In the genomic region with DNA sequence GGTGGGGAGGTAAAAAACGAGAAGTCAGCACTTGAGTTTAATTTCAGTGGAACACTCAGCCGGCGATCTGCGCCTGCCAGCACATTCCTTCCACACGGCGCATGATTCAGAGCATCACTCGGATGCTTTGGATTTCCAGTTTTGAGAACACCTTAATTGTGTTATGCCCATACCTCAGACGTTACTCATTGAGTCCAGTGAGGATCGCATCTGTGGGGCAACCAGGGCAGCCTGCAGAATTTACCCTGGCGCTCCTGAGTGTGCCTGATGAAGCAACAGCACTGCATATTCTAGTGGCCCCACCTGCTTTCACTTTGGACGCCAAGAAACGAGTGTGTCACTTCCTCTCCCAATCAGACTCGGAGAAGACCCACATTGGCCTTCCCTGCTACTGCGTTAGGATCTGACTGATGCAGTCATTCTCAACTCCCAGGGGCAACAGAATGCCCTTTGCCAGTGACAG, we compare ENCODE assay signal across 10 cellular contexts. TPM values are rescaled to one million over a fixed set of nuclear protein-coding genes. Genes with fewer than 3 reads are reported as not detected.
DNase-seq lines count a peak whose midpoint lies in the region; ATAC-seq and TF ChIP-seq lines count a peak whose summit lies in the region.
"Had no signal": no experiment of that assay in that cellular context is flagged by ENCODE, and none has a peak within 500 bp of the region (broad histone marks: within the 10 kb centered on the region; RNA-seq: fewer than 3 reads in every experiment).

No MANE protein-coding gene starts in this region.

- POLR2A ChIA-PET in CD4-positive, alpha-beta T cell (lab: Charles Lee), result no interaction called here

- no peak for TF ChIP-seq CTCF in CD4-positive, alpha-beta T cell (IDR thresholded peaks at IDR 0.05)
- TF ChIP-seq CTCF in lung (IDR thresholded peaks at IDR 0.05; ENCODE audit: control extremely low read depth, extremely low read depth) (no peak), progenitor cell of endocrine pancreas (IDR thresholded peaks at IDR 0.05; ENCODE audit: unreplicated experiment) (no peak)

- H3K9me3 Mint-ChIP-seq in CD4-positive, alpha-beta T cell, result no peaks in the 10 kb centered on the region
- H3K9me3 Mint-ChIP-seq in activated T-helper 1 cell treated with anti-CD3 and anti-CD28 coated beads, Interleukin-12 subunit alpha, Interleukin-12 subunit beta, Interleukin-2, Interleukin-4 antibody, amounts not matched to agents 30 ng/mL and 10 ng/mL and 1 ng/mL, durations not matched to agents 14 hours and 24 hours and 36 hours, result no peaks in the 10 kb centered on the region
- no peaks in the 10 kb centered on the region for H3K9me3 Mint-ChIP-seq in progenitor cell of endocrine pancreas (ENCODE audit: low read depth)

- H3K27me3 Mint-ChIP-seq in CD4-positive, alpha-beta T cell, result no peaks in the 10 kb centered on the region
- no peaks in the 10 kb centered on the region for H3K27me3 Mint-ChIP-seq in activated T-helper 1 cell treated with anti-CD3 and anti-CD28 coated beads, Interleukin-12 subunit alpha, Interleukin-12 subunit beta, Interleukin-2, Interleukin-4 antibody, amounts not matched to agents 30 ng/mL and 10 ng/mL and 1 ng/mL, durations not matched to agents 14 hours and 24 hours and 36 hours (ENCODE audit: insufficient read depth)
- H3K27me3 Mint-ChIP-seq in progenitor cell of endocrine pancreas, result no peaks in the 10 kb centered on the region

- peak overlapping the region; percentile 82 for H3K4me3 Mint-ChIP-seq in CD4-positive, alpha-beta T cell
- H3K4me3 Mint-ChIP-seq in activated T-helper 1 cell treated with anti-CD3 and anti-CD28 coated beads, Interleukin-12 subunit alpha, Interleukin-12 subunit beta, Interleukin-2, Interleukin-4 antibody, amounts not matched to agents 30 ng/mL and 10 ng/mL and 1 ng/mL, durations not matched to agents 14 hours and 24 hours and 36 hours, result peak overlapping the region; percentile 54
- no peak overlapping the region for H3K4me3 Mint-ChIP-seq in progenitor cell of endocrine pancreas (ENCODE audit: low read depth)

- H3K27ac Mint-ChIP-seq in CD4-positive, alpha-beta T cell, result peak overlapping the region; percentile 89
- no peak overlapping the region for H3K27ac Mint-ChIP-seq in activated T-helper 1 cell treated with anti-CD3 and anti-CD28 coated beads, Interleukin-12 subunit alpha, Interleukin-12 subunit beta, Interleukin-2, Interleukin-4 antibody, amounts not matched to agents 30 ng/mL and 10 ng/mL and 1 ng/mL, durations not matched to agents 14 hours and 24 hours and 36 hours
- H3K27ac Mint-ChIP-seq in progenitor cell of endocrine pancreas, result no peak overlapping the region

- no peak for TF ChIP-seq POLR2A in erythroblast (IDR thresholded peaks at IDR 0.05; ENCODE audit: low read length)

- no peaks in the 10 kb centered on the region for H3K9me3 ChIP-seq in CD4-positive, alpha-beta T cell (ENCODE audit: control insufficient read depth, low read length)
- H3K9me3 ChIP-seq in HUES48 (ENCODE audit: control insufficient read depth, insufficient read depth, low read length) (no peaks in the 10 kb centered on the region), lung (ENCODE audit: control insufficient read depth in 2 of 2, insufficient read depth in 1 of 2, low read length in 1 of 2) (peaks cover 0 to 1% of the 10 kb centered on the region in 2 donors)
- H3K9me3 ChIP-seq: pancreas had no signal

- no peaks in the 10 kb centered on the region for H3K27me3 ChIP-seq in CD4-positive, alpha-beta T cell (ENCODE audit: control insufficient read depth, insufficient read depth, low read length)
- H3K27me3 ChIP-seq in HUES48 (ENCODE audit: control insufficient read depth, insufficient read depth, low read length), result peaks cover 23% of the 10 kb centered on the region
- no peaks in the 10 kb centered on the region for H3K27me3 ChIP-seq in lung (ENCODE audit: control insufficient read depth, insufficient read depth)
- H3K27me3 ChIP-seq: pancreas had no signal

- intact Hi-C loops in CD4-positive, alpha-beta T cell (cut with DNase I, micrococcal nuclease), result no loop called here
- intact Hi-C loops in activated T-helper 1 cell treated with anti-CD3 and anti-CD28 coated beads, Interleukin-12 subunit alpha, Interleukin-12 subunit beta, Interleukin-2, Interleukin-4 antibody, amounts not matched to agents 30 ng/mL and 10 ng/mL and 1 ng/mL, durations not matched to agents 14 hours and 24 hours and 36 hours (cut with micrococcal nuclease), result no loop called here

- H3K36me3 Mint-ChIP-seq in CD4-positive, alpha-beta T cell (ENCODE audit: low read depth), result peaks cover 12% of the 10 kb centered on the region
- peaks cover 6% of the 10 kb centered on the region for H3K36me3 Mint-ChIP-seq in activated T-helper 1 cell treated with anti-CD3 and anti-CD28 coated beads, Interleukin-12 subunit alpha, Interleukin-12 subunit beta, Interleukin-2, Interleukin-4 antibody, amounts not matched to agents 30 ng/mL and 10 ng/mL and 1 ng/mL, durations not matched to agents 14 hours and 24 hours and 36 hours (ENCODE audit: low read depth)
- peaks cover 14% of the 10 kb centered on the region for H3K36me3 Mint-ChIP-seq in progenitor cell of endocrine pancreas (ENCODE audit: insufficient read depth)

- peak in 1 of 10 experiments; percentile 9 for DNase-seq in CD4-positive, alpha-beta T cell
- no peak for DNase-seq in activated T-helper 1 cell treated with anti-CD3 and anti-CD28 coated beads, Interleukin-12 subunit alpha, Interleukin-12 subunit beta, Interleukin-2, Interleukin-4 antibody, amounts not matched to agents 30 ng/mL and 10 ng/mL and 1 ng/mL, durations not matched to agents 14 hours and 24 hours and 36 hours (ENCODE audit: low spot score)
- peak; percentile 31 for DNase-seq in lung (ENCODE audit: low spot score)
- no peak for DNase-seq in erythroblast (lab: John Stamatoyannopoulos, UW)
- no peak for DNase-seq in 8988T
- DNase-seq in activated CD4-positive, CD25-positive, alpha-beta regulatory T cell treated with anti-CD3 and anti-CD28 coated beads, Interleukin-2, amount 50 U/mL, for 72 hours, result no peak
- no peak for DNase-seq in progenitor cell of endocrine pancreas (ENCODE audit: low spot score, unreplicated experiment)
- DNase-seq: EL, pancreas had no signal

- H3K36me3 ChIP-seq in HUES48 (ENCODE audit: control insufficient read depth, insufficient read depth, low read length), result no peaks in the 10 kb centered on the region
- H3K36me3 ChIP-seq in lung (ENCODE audit: control insufficient read depth in 2 of 2, insufficient read depth in 2 of 2, low read length in 2 of 2), result peaks cover 0 to 9% of the 10 kb centered on the region in 2 donors
- H3K36me3 ChIP-seq: pancreas had no signal

- H3K4me3 ChIP-seq in HUES48 (ENCODE audit: low read depth, low read length), result no peak overlapping the region
- H3K4me3 ChIP-seq in lung, result no peak overlapping the region
- H3K4me3 ChIP-seq: pancreas had no signal

- peak; percentile 85 for ATAC-seq in CD4-positive, alpha-beta T cell (ENCODE audit: poor library complexity)
- no peak for ATAC-seq in lung (ENCODE audit: insufficient read depth, low FRiP score)
- ATAC-seq: pancreas had no signal

- peaks cover 21% of the 10 kb centered on the region for H3K4me1 ChIP-seq in HUES48 (ENCODE audit: control insufficient read depth, insufficient read depth, low read length)
- H3K4me1 ChIP-seq in lung (ENCODE audit: control insufficient read depth in 2 of 2, insufficient read depth in 2 of 2, low read length in 2 of 2), result peaks cover 0 to 18% of the 10 kb centered on the region in 2 donors
- H3K4me1 ChIP-seq: pancreas had no signal

- no peak overlapping the region for H3K27ac ChIP-seq in CD4-positive, alpha-beta T cell (ENCODE audit: low read depth, low read length)
- peak overlapping the region; percentile 9 for H3K27ac ChIP-seq in HUES48 (ENCODE audit: low read depth, low read length)
- peak overlapping the region in 1 of 2 donors; percentile 54 for H3K27ac ChIP-seq in lung (ENCODE audit: low read depth in 1 of 2, low read length in 1 of 2)
- H3K27ac ChIP-seq: pancreas had no signal

- CTCF ChIA-PET in CD4-positive, alpha-beta T cell (lab: Charles Lee), result no interaction called here

- H3K9ac ChIP-seq in HUES48 (ENCODE audit: low read depth, low read length), result no peak overlapping the region

- 49 to 54% methylated on average over 14 of the region's 14 CpGs for WGBS in lung, 2 donors

- peaks cover 15% of the 10 kb centered on the region for H3K4me1 Mint-ChIP-seq in CD4-positive, alpha-beta T cell (ENCODE audit: low read depth)
- H3K4me1 Mint-ChIP-seq in activated T-helper 1 cell treated with anti-CD3 and anti-CD28 coated beads, Interleukin-12 subunit alpha, Interleukin-12 subunit beta, Interleukin-2, Interleukin-4 antibody, amounts not matched to agents 30 ng/mL and 10 ng/mL and 1 ng/mL, durations not matched to agents 14 hours and 24 hours and 36 hours (ENCODE audit: low read depth), result peaks cover 22% of the 10 kb centered on the region
- H3K4me1 Mint-ChIP-seq in progenitor cell of endocrine pancreas (ENCODE audit: low read depth), result no peaks in the 10 kb centered on the region

RNA-seq across cellular contexts. Expression of gene FAM89A, which starts 19.9 kb away (rescaled TPM):
- 1 to 10 TPM; 3.3 to 4.0 TPM for total RNA-seq in CD4-positive, alpha-beta T cell
- 23.2 and 28.0 TPM in 2 replicates for total RNA-seq in activated T-helper 1 cell treated with anti-CD3 and anti-CD28 coated beads, Interleukin-12 subunit alpha, Interleukin-12 subunit beta, Interleukin-2, Interleukin-4 antibody, amounts not matched to agents 30 ng/mL and 10 ng/mL and 1 ng/mL, durations not matched to agents 14 hours and 24 hours and 36 hours
- 10 to 100 TPM; 14.3 to 26.9 TPM for total RNA-seq in lung
- 10 to 100 TPM; 19.5 to 27.1 TPM for polyA plus RNA-seq in lung
- 20.9 and 21.5 TPM in 2 replicates for total RNA-seq in progenitor cell of endocrine pancreas

RNA-seq across cellular contexts. Expression of gene ARV1, which starts 41.3 kb away (rescaled TPM):
- 1 to 10 TPM; 1.5 to 1.8 TPM for total RNA-seq in CD4-positive, alpha-beta T cell
- total RNA-seq in activated T-helper 1 cell treated with anti-CD3 and anti-CD28 coated beads, Interleukin-12 subunit alpha, Interleukin-12 subunit beta, Interleukin-2, Interleukin-4 antibody, amounts not matched to agents 30 ng/mL and 10 ng/mL and 1 ng/mL, durations not matched to agents 14 hours and 24 hours and 36 hours, result 14.3 and 14.6 TPM in 2 replicates
- total RNA-seq in lung (10 to 100 TPM; 13.8 to 17.2 TPM), progenitor cell of endocrine pancreas (14.4 and 16.6 TPM in 2 replicates)
- polyA plus RNA-seq in lung, result 10 to 100 TPM; 17.2 to 60.3 TPM

RNA-seq across cellular contexts. Expression of gene TTC13, which starts 41.5 kb away (rescaled TPM):
- 10 to 100 TPM; 24.9 to 25.0 TPM for total RNA-seq in CD4-positive, alpha-beta T cell
- 20.7 and 21.8 TPM in 2 replicates for total RNA-seq in activated T-helper 1 cell treated with anti-CD3 and anti-CD28 coated beads, Interleukin-12 subunit alpha, Interleukin-12 subunit beta, Interleukin-2, Interleukin-4 antibody, amounts not matched to agents 30 ng/mL and 10 ng/mL and 1 ng/mL, durations not matched to agents 14 hours and 24 hours and 36 hours
- total RNA-seq in lung (10 to 100 TPM; 22.1 to 24.5 TPM), progenitor cell of endocrine pancreas (22.3 and 26.9 TPM in 2 replicates)
- polyA plus RNA-seq in lung, result 10 to 100 TPM in 1 of 2 donors, 1 to 10 TPM in 1; 7.9 to 12.6 TPM
